21 cellular contexts compared by ENCODE assay signal in genomic region chr5:36596247-36596646, GRCh38. TPM values are rescaled to one million over a fixed set of nuclear protein-coding genes. Genes with fewer than 3 reads are reported as not detected.
"Had no signal": no experiment of that assay in that cellular context is flagged by ENCODE, and none has a peak within 500 bp of the region (broad histone marks: within the 10 kb centered on the region; RNA-seq: fewer than 3 reads in every experiment).

No MANE protein-coding gene starts in this region.

- H3K4me3 ChIP-seq: colonic mucosa, hepatocyte, psoas muscle, right lobe of liver, suprapubic skin, thyroid gland, uterus had no signal

- H3K27me3 Mint-ChIP-seq: type B pancreatic cell had no signal

- H3K27ac ChIP-seq: colonic mucosa, hepatocyte, psoas muscle, right lobe of liver, suprapubic skin, thyroid gland, uterus had no signal

- H2AFZ ChIP-seq: hepatocyte had no signal

- FAIRE-seq: islet of Langerhans had no signal

- H3K9me3 ChIP-seq: colonic mucosa, psoas muscle, right lobe of liver, suprapubic skin, thyroid gland, uterus had no signal

- H3K36me3 ChIP-seq: colonic mucosa, right lobe of liver, suprapubic skin, thyroid gland, uterus had no signal

- H3K4me1 Mint-ChIP-seq: naive thymus-derived CD4-positive, alpha-beta T cell; stimulated activated effector memory CD8-positive, alpha-beta T cell treated with anti-CD3 and anti-CD28 coated beads, Interleukin-12 subunit alpha, Interleukin-12 subunit beta, amount 100 ng/mL, for 72 hours had no signal

- ATAC-seq: naive thymus-derived CD4-positive, alpha-beta T cell; psoas muscle; right lobe of liver; stimulated activated effector memory CD8-positive, alpha-beta T cell treated with anti-CD3 and anti-CD28 coated beads, Interleukin-12 subunit alpha, Interleukin-12 subunit beta, amount 100 ng/mL, for 72 hours; stimulated activated naive CD8-positive, alpha-beta T cell treated with anti-CD3 and anti-CD28 coated beads, Interleukin-15, Interleukin-2, amounts not matched to agents 100 U/mL and 50 U/mL, for 24 hours had no signal

- H3K36me3 Mint-ChIP-seq: naive thymus-derived CD4-positive, alpha-beta T cell; stimulated activated effector memory CD8-positive, alpha-beta T cell treated with anti-CD3 and anti-CD28 coated beads, Interleukin-12 subunit alpha, Interleukin-12 subunit beta, amount 100 ng/mL, for 72 hours; type B pancreatic cell had no signal

- H3K79me2 ChIP-seq: hepatocyte had no signal

- H3K4me2 ChIP-seq: hepatocyte had no signal

- H3K27ac Mint-ChIP-seq: naive thymus-derived CD4-positive, alpha-beta T cell; nephron progenitor cell; stimulated activated effector memory CD8-positive, alpha-beta T cell treated with anti-CD3 and anti-CD28 coated beads, Interleukin-12 subunit alpha, Interleukin-12 subunit beta, amount 100 ng/mL, for 72 hours; type B pancreatic cell had no signal

- H3K27me3 ChIP-seq: colonic mucosa, hepatocyte, right lobe of liver, suprapubic skin, thyroid gland, uterus had no signal

- H3K4me3 Mint-ChIP-seq: naive thymus-derived CD4-positive, alpha-beta T cell; nephron progenitor cell; stimulated activated effector memory CD8-positive, alpha-beta T cell treated with anti-CD3 and anti-CD28 coated beads, Interleukin-12 subunit alpha, Interleukin-12 subunit beta, amount 100 ng/mL, for 72 hours; type B pancreatic cell had no signal

- H3K4me1 ChIP-seq: colonic mucosa, psoas muscle, right lobe of liver, suprapubic skin, thyroid gland, uterus had no signal

- DNase-seq: colonic mucosa; dermis blood vessel endothelial cell; foreskin melanocyte; head of caudate nucleus; kidney glomerular epithelial cell; naive thymus-derived CD4-positive, alpha-beta T cell; nephron progenitor cell; psoas muscle; retina; right lobe of liver; stimulated activated CD4-positive, alpha-beta T cell treated with anti-CD3 and anti-CD28 coated beads, Interleukin-4, amount 100 ng/mL, for 1 hour; stimulated activated CD8-positive, alpha-beta memory T cell treated with anti-CD3 and anti-CD28 coated beads, Interleukin-4, amount 100 ng/mL, for 48 hours; stimulated activated naive CD8-positive, alpha-beta T cell treated with anti-CD3 and anti-CD28 coated beads, Interleukin-15, Interleukin-2, amounts not matched to agents 100 U/mL and 50 U/mL, for 24 hours; thyroid gland; uterus had no signal

RNA-seq across cellular contexts. Expression of gene SLC1A3, which starts 10.2 kb away (rescaled TPM):
- total RNA-seq: lung microvascular endothelial cell had no signal
- polyA plus RNA-seq: naive thymus-derived CD4-positive, alpha-beta T cell had no signal
